Comparison of ENCODE assay signal across 8 cellular contexts in genomic region chr11:8671242-8671641, GRCh38. TPM values are rescaled to one million over a fixed set of nuclear protein-coding genes. Genes with fewer than 3 reads are reported as not detected.
DNase-seq lines count a peak whose midpoint lies in the region; ATAC-seq and TF ChIP-seq lines count a peak whose summit lies in the region.

No MANE protein-coding gene starts in this region.

- H3K4me3 Mint-ChIP-seq in activated CD4-positive, alpha-beta memory T cell treated with anti-CD3 and anti-CD28 coated beads, Interleukin-2, amount 10 ng/mL, durations not matched to agents 7 days and 5 days = no peak overlapping the region
- H3K4me3 Mint-ChIP-seq in effector memory CD8-positive, alpha-beta T cell = no peak overlapping the region

- H3K4me1 ChIP-seq in adipocyte (ENCODE audit: control insufficient read depth, insufficient read depth, low read length) (peaks cover 18% of the 10 kb centered on the region), heart right ventricle (peaks cover 6 to 28% (median 19%) of the 10 kb centered on the region in 9 donors)

- H3K9me3 ChIP-seq in adipocyte (ENCODE audit: control insufficient read depth, low read length) (no peaks in the 10 kb centered on the region), heart right ventricle (no peaks in the 10 kb centered on the region)

- intact Hi-C loops in heart right ventricle (cut with DNase I) = no loop called here

- POLR2A ChIA-PET in activated CD4-positive, alpha-beta memory T cell treated with anti-CD3 and anti-CD28 coated beads, Interleukin-2, amount 10 ng/mL, durations not matched to agents 7 days and 5 days (lab: Charles Lee) = interaction anchor here (4.9 kb wide), 1 partner anchor 12 kb away, joined by 55 read pairs; the partner anchor contains the start of genes RPL27A and TRIM66

- H3K27me3 ChIP-seq in adipocyte (replicated peaks; ENCODE audit: control insufficient read depth, insufficient read depth, low read length) (no peaks in the 10 kb centered on the region), heart right ventricle (no peaks in the 10 kb centered on the region)

- H3K36me3 ChIP-seq in adipocyte (ENCODE audit: control insufficient read depth, insufficient read depth, low read length, severe bottlenecking) = peaks cover 3% of the 10 kb centered on the region
- peaks cover 0 to 31% (median 0%) of the 10 kb centered on the region in 9 donors for H3K36me3 ChIP-seq in heart right ventricle

- DNase-seq in HCEC 1CT (peak; percentile 97), adipocyte (ENCODE audit: low read depth) (peak; percentile 96), heart right ventricle (peak; percentile 17 to 84), renal cortical epithelial cell (ENCODE audit: low read depth) (peak; percentile 93), SIG-M5 treated with dmso at 0.1 percent for 504 hours (lab: John Stamatoyannopoulos, UW; ENCODE audit: unreplicated experiment) (no peak)
- DNase-seq in activated CD4-positive, alpha-beta memory T cell treated with anti-CD3 and anti-CD28 coated beads, Interleukin-2, amount 10 ng/mL, durations not matched to agents 7 days and 5 days = no peak
- DNase-seq in effector memory CD8-positive, alpha-beta T cell = no peak
- DNase-seq in stimulated activated CD4-positive, alpha-beta T cell treated with anti-CD3 and anti-CD28 coated beads, Interleukin-12 subunit alpha, Interleukin-12 subunit beta, amount 100 ng/mL, for 4 hours = no peak

- TF ChIP-seq CTCF in heart right ventricle (IDR thresholded peaks at IDR 0.05) = no peak

- 41 to 55% methylated on average over 4 of the region's 4 CpGs for WGBS in heart right ventricle, 2 donors

- peak overlapping the region; percentile 53 for H3K9ac ChIP-seq in adipocyte (ENCODE audit: low read length)

- H3K27ac Mint-ChIP-seq in activated CD4-positive, alpha-beta memory T cell treated with anti-CD3 and anti-CD28 coated beads, Interleukin-2, amount 10 ng/mL, durations not matched to agents 7 days and 5 days = no peak overlapping the region
- no peak overlapping the region for H3K27ac Mint-ChIP-seq in effector memory CD8-positive, alpha-beta T cell

- peaks cover 13% of the 10 kb centered on the region for H3K4me1 Mint-ChIP-seq in activated CD4-positive, alpha-beta memory T cell treated with anti-CD3 and anti-CD28 coated beads, Interleukin-2, amount 10 ng/mL, durations not matched to agents 7 days and 5 days
- H3K4me1 Mint-ChIP-seq in effector memory CD8-positive, alpha-beta T cell (ENCODE audit: low read depth in 2 of 2) = no peaks in the 10 kb centered on the region

- peak overlapping the region; percentile 53 for H3K4me3 ChIP-seq in adipocyte (ENCODE audit: low read length)
- no peak overlapping the region for H3K4me3 ChIP-seq in heart right ventricle

- no peaks in the 10 kb centered on the region for H3K27me3 Mint-ChIP-seq in activated CD4-positive, alpha-beta memory T cell treated with anti-CD3 and anti-CD28 coated beads, Interleukin-2, amount 10 ng/mL, durations not matched to agents 7 days and 5 days
- H3K27me3 Mint-ChIP-seq in effector memory CD8-positive, alpha-beta T cell = no peaks in the 10 kb centered on the region

- peak; percentile 95 to 98 (median 98) for ATAC-seq in heart right ventricle
- ATAC-seq in effector memory CD8-positive, alpha-beta T cell (replicated peaks) = no peak

- H3K27ac ChIP-seq in heart right ventricle = peak overlapping the region; percentile 14 to 93 (median 84)

- CTCF ChIA-PET in activated CD4-positive, alpha-beta memory T cell treated with anti-CD3 and anti-CD28 coated beads, Interleukin-2, amount 10 ng/mL, durations not matched to agents 7 days and 5 days (lab: Charles Lee) = interaction anchor here (1.2 kb wide), 1 partner anchor 9 kb away, joined by 4 read pairs; no protein-coding TSS in a partner anchor

- no peaks in the 10 kb centered on the region for H3K9me3 Mint-ChIP-seq in activated CD4-positive, alpha-beta memory T cell treated with anti-CD3 and anti-CD28 coated beads, Interleukin-2, amount 10 ng/mL, durations not matched to agents 7 days and 5 days
- H3K9me3 Mint-ChIP-seq in effector memory CD8-positive, alpha-beta T cell = no peaks in the 10 kb centered on the region

- H3K36me3 Mint-ChIP-seq in activated CD4-positive, alpha-beta memory T cell treated with anti-CD3 and anti-CD28 coated beads, Interleukin-2, amount 10 ng/mL, durations not matched to agents 7 days and 5 days (ENCODE audit: low read depth) = peaks cover 37% of the 10 kb centered on the region
- H3K36me3 Mint-ChIP-seq in effector memory CD8-positive, alpha-beta T cell (ENCODE audit: insufficient read depth) = peaks cover 13% of the 10 kb centered on the region

RNA-seq across cellular contexts. Expression of gene TRIM66, which starts 11.2 kb away (rescaled TPM):
- 1 to 10 TPM; 1.8 to 7.4 (median 2.8) TPM for total RNA-seq in heart right ventricle
- 1 to 10 TPM in 1 of 2 donors, under 1 TPM in 1; 0.33 to 3.2 TPM for polyA plus RNA-seq in heart right ventricle
- total RNA-seq in renal cortical epithelial cell = 4.7 and 7.5 TPM in 2 replicates
- 10 to 100 TPM; 17.8 to 22.4 TPM for total RNA-seq in activated CD4-positive, alpha-beta memory T cell treated with anti-CD3 and anti-CD28 coated beads, Interleukin-2, amount 10 ng/mL, durations not matched to agents 7 days and 5 days

RNA-seq across cellular contexts. Expression of gene RPL27A, which starts 11.3 kb away (rescaled TPM):
- total RNA-seq in heart right ventricle = 100 to 1,000 TPM; 317 to 560 (median 381) TPM
- polyA plus RNA-seq in heart right ventricle = 1,000 to 10,000 TPM; 1,911 to 2,131 TPM
- total RNA-seq in renal cortical epithelial cell = 305 and 645 TPM in 2 replicates
- 100 to 1,000 TPM; 817 to 856 TPM for total RNA-seq in activated CD4-positive, alpha-beta memory T cell treated with anti-CD3 and anti-CD28 coated beads, Interleukin-2, amount 10 ng/mL, durations not matched to agents 7 days and 5 days

Comparison
In these comparisons a context has a peak if more than half of its experiments do, and no peak if none do; other contexts are left out.
1. DNase-seq: peak in HCEC 1CT (single experiment), adipocyte (single experiment), heart right ventricle (2 of 2) and renal cortical epithelial cell (single experiment); none in SIG-M5 treated with dmso at 0.1 percent for 504 hours (single experiment), activated CD4-positive, alpha-beta memory T cell treated with anti-CD3 and anti-CD28 coated beads, Interleukin-2, amount 10 ng/mL, durations not matched to agents 7 days and 5 days (single experiment), effector memory CD8-positive, alpha-beta T cell (0 of 3) and stimulated activated CD4-positive, alpha-beta T cell treated with anti-CD3 and anti-CD28 coated beads, Interleukin-12 subunit alpha, Interleukin-12 subunit beta, amount 100 ng/mL, for 4 hours (single experiment).